2 cellular contexts compared by ENCODE assay signal in genomic region chr17:79702071-79702470, GRCh38.
TF ChIP-seq lines count a peak whose summit lies in the region.

No MANE protein-coding gene starts in this region.

TF ChIP-seq in GM23338, 12 proteins besides CTCF, POLR2A, EP300 and RAD21 (continued from another document):
- TF ChIP-seq ZNF462 (CRISPR knock-in tag; IDR thresholded peaks at IDR 0.05) = no peak
- TF ChIP-seq REST (IDR thresholded peaks at IDR 0.05; ENCODE audit: unreplicated experiment) = no peak
- no peak for TF ChIP-seq EZH2phosphoT487 (IDR thresholded peaks at IDR 0.05; ENCODE audit: unreplicated experiment)

TF ChIP-seq in SK-N-SH treated with all-trans-retinoic acid at 6 μM for 48 hours, 23 proteins besides CTCF, POLR2A, EP300 and RAD21 (continued from another document):
- no peak for TF ChIP-seq TSHZ2 (CRISPR knock-in tag; IDR thresholded peaks at IDR 0.05)
- TF ChIP-seq CSDC2 (CRISPR knock-in tag; IDR thresholded peaks at IDR 0.05) = no peak
- no peak for TF ChIP-seq GLIS3 (CRISPR knock-in tag; IDR thresholded peaks at IDR 0.05)
- no peak for TF ChIP-seq RARB (CRISPR knock-in tag; IDR thresholded peaks at IDR 0.05)
TF ChIP-seq in SK-N-SH treated with all-trans-retinoic acid at 6 μM for 48 hours: peak in this region for 0.
